ENCODE assay signal across 8 cellular contexts in the genomic region with DNA sequence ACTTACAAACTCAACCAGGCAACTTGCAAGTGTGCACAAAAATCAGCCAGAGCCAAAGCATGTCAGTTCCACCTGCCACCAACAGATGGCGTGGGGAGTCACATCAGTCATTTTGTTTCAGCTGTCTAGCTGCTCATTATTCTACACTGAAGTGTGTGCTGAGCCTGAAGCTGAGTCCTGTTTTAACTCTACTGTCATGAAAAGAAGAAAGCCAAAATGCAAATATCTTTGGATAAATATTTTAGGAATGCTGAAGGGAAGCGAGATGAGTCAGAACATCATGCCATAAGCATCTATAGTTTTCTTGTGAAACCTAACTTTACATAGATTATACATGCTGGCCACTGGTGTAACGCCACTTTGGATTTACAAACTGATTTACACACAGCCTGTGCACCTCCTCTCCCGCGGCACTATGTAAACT.
DNase-seq lines count a peak whose midpoint lies in the region; ATAC-seq, FAIRE-seq and TF ChIP-seq lines count a peak whose summit lies in the region.

No MANE protein-coding gene starts in this region.

- in situ Hi-C loops in K562 (cut with MboI) = no loop called here

- POLR2A ChIA-PET in K562 (lab: Yijun Ruan, JAX) = interaction anchor here (0.5 kb wide), 2 partner anchors 320 to 340 kb away, joined by 3 read pairs; no protein-coding TSS in a partner anchor

- H3K4me1 ChIP-seq in K562 (replicated peaks in 1 of 2; ENCODE audit: control insufficient read depth in 2 of 2, insufficient read depth in 2 of 2, low read length in 2 of 2) (no peaks in the 10 kb centered on the region), spleen (no peaks in the 10 kb centered on the region)

- H3K9me3 ChIP-seq in K562 (replicated peaks; ENCODE audit: control insufficient read depth, insufficient read depth, low read depth, low read length) (no peaks in the 10 kb centered on the region), spleen (no peaks in the 10 kb centered on the region)

- no peaks in the 10 kb centered on the region; the same call in 1 of the 2 replicates for H4K20me1 ChIP-seq in K562 (replicated peaks; ENCODE audit: control insufficient read depth, insufficient read depth, low read length)

- TF ChIP-seq POLR2A in K562 (conservative IDR thresholded peaks at IDR 0.05) (no peak), spleen (IDR thresholded peaks at IDR 0.05) (no peak)

- H3K9ac ChIP-seq in K562 (ENCODE audit: insufficient read depth in 1 of 2, low read depth in 2 of 2, low read length in 2 of 2) = no peak overlapping the region

- no peak overlapping the region for H2AFZ ChIP-seq in K562 (ENCODE audit: low read depth, low read length)

- no peaks in the 10 kb centered on the region for H3K9me1 ChIP-seq in K562 (ENCODE audit: control insufficient read depth, insufficient read depth, low read length)

- intact Hi-C loops in K562 (cut with micrococcal nuclease) (loop anchor here (1.0 to 10.0 kb wide), 2 partner anchors 96 to 175 kb away; partner anchors contain the start of gene CDK5R1), spleen (cut with DNase I; ENCODE audit: low total_unique reads) (no loop called here)

- BruUV-seq in K562 (replicated peaks; lab: Mats Ljungman, UMichigan) = no TSS peak

- H3K27ac ChIP-seq in K562 (ENCODE audit: extremely low read depth, low read depth, low read length) (no peak overlapping the region), spleen (no peak overlapping the region)

- TF ChIP-seq CTCF in GM10266 (IDR thresholded peaks at IDR 0.05; ENCODE audit: control insufficient read depth, insufficient read depth, low read depth, missing control alignments) = peak; percentile 82
- peak; percentile 83 to 87 (median 83) for TF ChIP-seq CTCF in K562 (IDR thresholded peaks at IDR 0.05 in 2 of 3, conservative IDR thresholded peaks at IDR 0.05 in 1 of 3; ENCODE audit: insufficient read depth in 2 of 3, low read depth in 1 of 3, low read length in 3 of 3)
- peak; percentile 76 to 91 (median 85) for TF ChIP-seq CTCF in spleen (IDR thresholded peaks at IDR 0.05 in 8 of 11, conservative IDR thresholded peaks at IDR 0.05 in 3 of 11)

- H3K4me3 ChIP-seq in K562 (no peak overlapping the region), spleen (no peak overlapping the region)

- no peak for TF ChIP-seq EP300 in K562 (IDR thresholded peaks at IDR 0.05; ENCODE audit: low read length)

- no peaks in the 10 kb centered on the region for H3K79me2 ChIP-seq in K562 (ENCODE audit: control insufficient read depth, insufficient read depth, low read length)

- CTCF ChIA-PET in K562 (lab: Yijun Ruan, JAX; ENCODE audit: low intra/inter-chr PET ratio) = interaction anchor here (0.7 to 1.0 kb wide), 2 partner anchors 96 to 277 kb away, joined by 4 read pairs; no protein-coding TSS in a partner anchor

- H3K36me3 ChIP-seq in K562 (ENCODE audit: control insufficient read depth, insufficient read depth, low read length) = peaks cover 34% of the 10 kb centered on the region
- H3K36me3 ChIP-seq in spleen = peaks cover 0 to 24% (median 0%) of the 10 kb centered on the region in 6 donors

- FAIRE-seq in K562 (lab: Jason Lieb, UNC) = peak; percentile 91

- ATAC-seq in K562 (peak; percentile 88), HG03571 (IDR thresholded peaks at IDR 0.05; ENCODE audit: unreplicated experiment) (no peak), HG02870 (IDR thresholded peaks at IDR 0.05; ENCODE audit: unreplicated experiment) (no peak)

- no peaks in the 10 kb centered on the region for H3K27me3 ChIP-seq in K562 (ENCODE audit: control insufficient read depth in 2 of 2, insufficient read depth in 2 of 2, low read length in 2 of 2)
- no peaks in the 10 kb centered on the region for H3K27me3 ChIP-seq in spleen (replicated peaks in 1 of 7)

- WGBS in K562 (ENCODE audit: insufficient coverage, low coverage, missing lambda C conversion rate) = 18% methylated on average over 5 of the region's 5 CpGs
- 35 to 41% (median 39%) methylated on average over 5 of the region's 5 CpGs for WGBS in spleen, 5 donors

- DNase-seq in GM10266 (ENCODE audit: extremely low spot score) (peak; percentile 72), NCI-H1105 treated with DMSO at 0.1 percent for 48 hours (lab: John Stamatoyannopoulos, UW) (peak; percentile 56), T-helper 2 cell (peak; percentile 10 to 70 (median 27)), K562 (ENCODE audit: extremely low read depth in 1 of 4, low spot score in 3 of 4) (peak; percentile 65 to 72 (median 70)), iPS DF 19.7 (ENCODE audit: low read depth, low spot score) (peak; percentile 28), spleen (peak; percentile 73)

- H3K4me2 ChIP-seq in K562 (ENCODE audit: insufficient read depth, low read length) = no peak overlapping the region

- peak in 1 of 2 experiments; percentile 67; a peak in 3 of 4 replicates for TF ChIP-seq RAD21 in K562 (CRISPR knock-in tag; conservative IDR thresholded peaks at IDR 0.05 in 1 of 2, IDR thresholded peaks at IDR 0.05 in 1 of 2)

TF ChIP-seq in K562, 482 proteins besides CTCF, POLR2A, EP300 and RAD21 (continues in another document):
- TF ChIP-seq YY1 (IDR thresholded peaks at IDR 0.05; ENCODE audit: borderline replicate concordance in 1 of 3, control insufficient read depth in 1 of 3, extremely low read depth in 1 of 3, insufficient read depth in 3 of 3, insufficient read length in 1 of 3, insufficient replicate concordance in 2 of 3, low read depth in 1 of 3, low read length in 2 of 3) = peak in 1 of 3 experiments; percentile 69
- 0 out of 2 replicates have a peak, but pooled peaks have one; percentile 7 for TF ChIP-seq JUND (IDR thresholded peaks at IDR 0.05; ENCODE audit: borderline replicate concordance, low read depth, low read length)
- no peak; the same call in 2 of the 3 replicates for TF ChIP-seq JUND (tag; IDR thresholded peaks at IDR 0.05; ENCODE audit: borderline replicate concordance, low read depth, low read length)
- TF ChIP-seq POLR2B (IDR thresholded peaks at IDR 0.05; ENCODE audit: low read depth, partially characterized antibody) = no peak
- 0 out of 2 replicates have a peak, but pooled peaks have one; percentile 17 for TF ChIP-seq STAG1 (CRISPR knock-in tag; IDR thresholded peaks at IDR 0.05; ENCODE audit: borderline replicate concordance)
- peak; percentile 71 for TF ChIP-seq SMC3 (conservative IDR thresholded peaks at IDR 0.05; ENCODE audit: insufficient read depth, low read depth, low read length)
- TF ChIP-seq, protein P1, sequence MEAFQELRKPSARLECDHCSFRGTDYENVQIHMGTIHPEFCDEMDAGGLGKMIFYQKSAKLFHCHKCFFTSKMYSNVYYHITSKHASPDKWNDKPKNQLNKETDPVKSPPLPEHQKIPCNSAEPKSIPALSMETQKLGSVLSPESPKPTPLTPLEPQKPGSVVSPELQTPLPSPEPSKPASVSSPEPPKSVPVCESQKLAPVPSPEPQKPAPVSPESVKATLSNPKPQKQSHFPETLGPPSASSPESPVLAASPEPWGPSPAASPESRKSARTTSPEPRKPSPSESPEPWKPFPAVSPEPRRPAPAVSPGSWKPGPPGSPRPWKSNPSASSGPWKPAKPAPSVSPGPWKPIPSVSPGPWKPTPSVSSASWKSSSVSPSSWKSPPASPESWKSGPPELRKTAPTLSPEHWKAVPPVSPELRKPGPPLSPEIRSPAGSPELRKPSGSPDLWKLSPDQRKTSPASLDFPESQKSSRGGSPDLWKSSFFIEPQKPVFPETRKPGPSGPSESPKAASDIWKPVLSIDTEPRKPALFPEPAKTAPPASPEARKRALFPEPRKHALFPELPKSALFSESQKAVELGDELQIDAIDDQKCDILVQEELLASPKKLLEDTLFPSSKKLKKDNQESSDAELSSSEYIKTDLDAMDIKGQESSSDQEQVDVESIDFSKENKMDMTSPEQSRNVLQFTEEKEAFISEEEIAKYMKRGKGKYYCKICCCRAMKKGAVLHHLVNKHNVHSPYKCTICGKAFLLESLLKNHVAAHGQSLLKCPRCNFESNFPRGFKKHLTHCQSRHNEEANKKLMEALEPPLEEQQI (IDR thresholded peaks at IDR 0.05) = no peak
- no peak for TF ChIP-seq ZBTB1 (CRISPR knock-in tag; IDR thresholded peaks at IDR 0.05; ENCODE audit: borderline replicate concordance, low read depth)
- TF ChIP-seq ATF6 (CRISPR knock-in tag; IDR thresholded peaks at IDR 0.05) = no peak
- no peak for TF ChIP-seq PBX2 (CRISPR knock-in tag; IDR thresholded peaks at IDR 0.05; ENCODE audit: low read depth)
- TF ChIP-seq PBX2 (tag; conservative IDR thresholded peaks at IDR 0.05; ENCODE audit: low read depth) = peak; percentile 58; the same call in 1 of the 2 replicates
- TF ChIP-seq ZNF282 (CRISPR knock-in tag; IDR thresholded peaks at IDR 0.05) = no peak
